In genomic region chr6:79872303-79872702, GRCh38 we compare ENCODE assay signal across 19 cellular contexts.
DNase-seq lines count a peak whose midpoint lies in the region; ATAC-seq, FAIRE-seq and TF ChIP-seq lines count a peak whose summit lies in the region.
"Had no signal": no experiment of that assay in that cellular context is flagged by ENCODE, and none has a peak within 500 bp of the region (broad histone marks: within the 10 kb centered on the region; RNA-seq: fewer than 3 reads in every experiment).

No MANE protein-coding gene starts in this region.

- H3K9me3 ChIP-seq in GM23248 (ENCODE audit: low read depth), result no peaks in the 10 kb centered on the region

- H3K79me2 ChIP-seq in GM23248 (ENCODE audit: insufficient read depth), result no peaks in the 10 kb centered on the region

- no peak overlapping the region for H3K27ac Mint-ChIP-seq in WTC11
- no peak overlapping the region for H3K27ac Mint-ChIP-seq in activated naive CD4-positive, alpha-beta T cell treated with anti-CD3 and anti-CD28 coated beads, Interleukin-2, amount 10 ng/mL, durations not matched to agents 7 days and 5 days
- H3K27ac Mint-ChIP-seq: CD4-positive, CD25-positive, alpha-beta regulatory T cell; H9 had no signal

- H3F3A ChIP-seq in GM23248 (ENCODE audit: insufficient read depth), result peaks cover 24% of the 10 kb centered on the region

- H3K4me1 ChIP-seq in foreskin keratinocyte (peaks cover 12% of the 10 kb centered on the region), GM23248 (ENCODE audit: insufficient read depth) (peaks cover 24% of the 10 kb centered on the region)

- DNase-seq in NCI-H69 (lab: John Stamatoyannopoulos, UW) (peak; percentile 79), bronchial epithelial cell (ENCODE audit: low read depth) (peak; percentile 85), foreskin keratinocyte (peak in 1 of 2 donors; percentile 51), GM23248 (no peak), WTC11 (ENCODE audit: low spot score) (no peak), NOMO-1 treated with dmso at 0.1 percent for 144 hours (lab: John Stamatoyannopoulos, UW; ENCODE audit: unreplicated experiment) (no peak)
- DNase-seq in activated naive CD4-positive, alpha-beta T cell treated with anti-CD3 and anti-CD28 coated beads, Interleukin-2, amount 10 ng/mL, durations not matched to agents 7 days and 5 days, result no peak
- DNase-seq: CD4-positive, CD25-positive, alpha-beta regulatory T cell; COR-L47; H9; KBM-7; NCI-H1105; NCI-H146; NCI-H2029; NCI-H510A treated with DMSO at 0.1 percent for 48 hours; SHP77 treated with DMSO at 0.1 percent for 48 hours had no signal

- no peak overlapping the region for H3K4me3 ChIP-seq in bronchial epithelial cell (ENCODE audit: low read depth, low read length)
- no peak overlapping the region for H3K4me3 ChIP-seq in GM23248
- H3K4me3 ChIP-seq: SK-N-MC had no signal

- H3K9ac ChIP-seq in GM23248, result no peak overlapping the region

- no peaks in the 10 kb centered on the region; the same call in 1 of the 2 replicates for H3K27me3 Mint-ChIP-seq in WTC11 (ENCODE audit: low read depth)
- peaks cover 11% of the 10 kb centered on the region for H3K27me3 Mint-ChIP-seq in activated naive CD4-positive, alpha-beta T cell treated with anti-CD3 and anti-CD28 coated beads, Interleukin-2, amount 10 ng/mL, durations not matched to agents 7 days and 5 days

- no peaks in the 10 kb centered on the region for H3K9me3 Mint-ChIP-seq in WTC11
- H3K9me3 Mint-ChIP-seq in activated naive CD4-positive, alpha-beta T cell treated with anti-CD3 and anti-CD28 coated beads, Interleukin-2, amount 10 ng/mL, durations not matched to agents 7 days and 5 days, result no peaks in the 10 kb centered on the region
- H3K9me3 Mint-ChIP-seq: CD4-positive, CD25-positive, alpha-beta regulatory T cell; H9 had no signal

- H3K9me2 ChIP-seq in GM23248 (ENCODE audit: insufficient read depth), result no peaks in the 10 kb centered on the region

- H3K36me3 ChIP-seq in bronchial epithelial cell (ENCODE audit: control insufficient read depth, insufficient read depth, low read length) (no peaks in the 10 kb centered on the region), GM23248 (ENCODE audit: low read depth) (no peaks in the 10 kb centered on the region)

- FAIRE-seq in bronchial epithelial cell (lab: Jason Lieb, UNC), result peak; percentile 52
- FAIRE-seq: GM12891 had no signal

- H3K4me1 Mint-ChIP-seq in WTC11, result peaks cover 30% of the 10 kb centered on the region
- peaks cover 12% of the 10 kb centered on the region for H3K4me1 Mint-ChIP-seq in activated naive CD4-positive, alpha-beta T cell treated with anti-CD3 and anti-CD28 coated beads, Interleukin-2, amount 10 ng/mL, durations not matched to agents 7 days and 5 days

- no peak overlapping the region for H3K4me3 Mint-ChIP-seq in WTC11
- no peak overlapping the region for H3K4me3 Mint-ChIP-seq in activated naive CD4-positive, alpha-beta T cell treated with anti-CD3 and anti-CD28 coated beads, Interleukin-2, amount 10 ng/mL, durations not matched to agents 7 days and 5 days
- H3K4me3 Mint-ChIP-seq: CD4-positive, CD25-positive, alpha-beta regulatory T cell; H9 had no signal

- no peak for TF ChIP-seq CTCF in bronchial epithelial cell (IDR thresholded peaks at IDR 0.05; ENCODE audit: insufficient read depth, low read length, severe bottlenecking)
- no peak for TF ChIP-seq CTCF in foreskin keratinocyte (conservative IDR thresholded peaks at IDR 0.05)
- no peak for TF ChIP-seq CTCF in WTC11 (IDR thresholded peaks at IDR 0.05)

- CTCF ChIA-PET in WTC11 (lab: Charles Lee), result no interaction called here
- CTCF ChIA-PET in activated naive CD4-positive, alpha-beta T cell treated with anti-CD3 and anti-CD28 coated beads, Interleukin-2, amount 10 ng/mL, durations not matched to agents 7 days and 5 days (lab: Charles Lee), result interaction anchor here (1.1 kb wide), 1 partner anchor 301 kb away, joined by 3 read pairs; no protein-coding TSS in a partner anchor

- no peaks in the 10 kb centered on the region for H3K27me3 ChIP-seq in bronchial epithelial cell (ENCODE audit: control insufficient read depth, insufficient read depth, low read length)
- no peaks in the 10 kb centered on the region for H3K27me3 ChIP-seq in foreskin keratinocyte
- no peaks in the 10 kb centered on the region for H3K27me3 ChIP-seq in GM23248 (replicated peaks; ENCODE audit: insufficient read depth)

- peak; percentile 47 for ATAC-seq in foreskin keratinocyte
- no peak for ATAC-seq in WTC11

- no peak overlapping the region for H2AFZ ChIP-seq in GM23248

- H3K27ac ChIP-seq in foreskin keratinocyte (peak overlapping the region; percentile 47), GM23248 (no peak overlapping the region)
- H3K27ac ChIP-seq: HL-60, SK-N-MC had no signal

- POLR2A ChIA-PET in WTC11 (lab: Charles Lee), result no interaction called here

- in situ Hi-C loops in GM23248 (cut with MboI), result no loop called here

- H3K36me3 Mint-ChIP-seq in WTC11, result no peaks in the 10 kb centered on the region
- no peaks in the 10 kb centered on the region for H3K36me3 Mint-ChIP-seq in activated naive CD4-positive, alpha-beta T cell treated with anti-CD3 and anti-CD28 coated beads, Interleukin-2, amount 10 ng/mL, durations not matched to agents 7 days and 5 days
- H3K36me3 Mint-ChIP-seq: CD4-positive, CD25-positive, alpha-beta regulatory T cell had no signal

- no peak overlapping the region for H3K4me2 ChIP-seq in GM23248 (ENCODE audit: unreplicated experiment)

- H4K20me1 ChIP-seq in GM23248 (ENCODE audit: insufficient read depth), result no peaks in the 10 kb centered on the region

- 55 to 62% methylated on average over 2 of the region's 2 CpGs for WGBS in GM23248 (ENCODE audit: low coverage in 1 of 2, low lambda C conversion rate in 2 of 2, missing lambda C conversion rate in 2 of 2), 2 experiments

TF ChIP-seq in WTC11, 78 proteins besides CTCF, POLR2A, EP300 and RAD21:
- TF ChIP-seq ZNF138 (CRISPR knock-in tag; conservative IDR thresholded peaks at IDR 0.05), result no peak

Comparison
In these comparisons a context has a peak if more than half of its experiments do, and no peak if none do; other contexts are left out.
1. DNase-seq: peak in NCI-H69 (single experiment) and bronchial epithelial cell (single experiment); none in GM23248 (single experiment), WTC11 (single experiment), NOMO-1 treated with dmso at 0.1 percent for 144 hours (single experiment) and activated naive CD4-positive, alpha-beta T cell treated with anti-CD3 and anti-CD28 coated beads, Interleukin-2, amount 10 ng/mL, durations not matched to agents 7 days and 5 days (single experiment).